ENCODE assay signal across 15 cellular contexts in the genomic region with DNA sequence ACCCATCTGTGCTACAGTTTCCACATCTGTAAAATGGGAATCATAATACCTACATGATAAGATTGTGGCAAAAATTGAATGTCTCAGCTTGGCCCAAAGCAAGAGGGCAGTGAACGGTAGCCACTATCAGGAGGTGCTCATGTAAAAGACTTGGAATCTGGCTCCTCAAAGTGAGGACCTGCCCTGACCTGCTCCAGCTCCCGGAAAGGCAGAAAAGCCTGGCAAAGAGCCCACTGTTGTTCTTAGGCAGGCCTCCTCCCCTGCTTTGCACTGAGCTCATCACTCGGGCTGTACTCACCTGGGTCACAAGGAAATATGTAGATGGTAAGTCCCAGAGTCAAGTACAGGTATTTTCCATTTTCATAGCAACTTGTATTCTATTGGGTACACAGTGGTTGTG.
DNase-seq lines count a peak whose midpoint lies in the region; ATAC-seq and TF ChIP-seq lines count a peak whose summit lies in the region.
"Had no signal": no experiment of that assay in that cellular context is flagged by ENCODE, and none has a peak within 500 bp of the region (broad histone marks: within the 10 kb centered on the region; RNA-seq: fewer than 3 reads in every experiment).

No MANE protein-coding gene starts in this region.

- CTCF ChIA-PET in MCF 10A (lab: Yijun Ruan, JAX): interaction anchor here (0.7 to 2.2 kb wide), 16 partner anchors 12 to 397 kb away, joined by 3 to 9 read pairs (median 4); no protein-coding TSS in a partner anchor

- no peak for ATAC-seq in stimulated activated naive CD8-positive, alpha-beta T cell treated with anti-CD3 and anti-CD28 coated beads, Interleukin-15, Interleukin-2, amounts not matched to agents 100 U/mL and 50 U/mL, for 24 hours
- no peak for ATAC-seq in GM19328 (IDR thresholded peaks at IDR 0.05; ENCODE audit: unreplicated experiment)

- no peaks in the 10 kb centered on the region for H3K9me3 Mint-ChIP-seq in stimulated activated naive CD8-positive, alpha-beta T cell treated with anti-CD3 and anti-CD28 coated beads, Interleukin-15, Interleukin-2, amounts not matched to agents 100 ng/mL and 50 ng/mL, for 24 hours
- H3K9me3 Mint-ChIP-seq in MCF 10A (ENCODE audit: unreplicated experiment): no peaks in the 10 kb centered on the region
- no peaks in the 10 kb centered on the region for H3K9me3 Mint-ChIP-seq in mesothelial cell of epicardium
- no peaks in the 10 kb centered on the region for H3K9me3 Mint-ChIP-seq in activated T-helper 2 cell treated with anti-CD3 and anti-CD28 coated beads, Interferon-gamma antibody, Interleukin-2, Interleukin-4, amounts not matched to agents 10 μg/mL and 5 μg/mL and 100 μg/mL, durations not matched to agents 14 hours and 24 hours and 36 hours
- H3K9me3 Mint-ChIP-seq: neural crest cell had no signal

- H3K9me3 ChIP-seq in WERI-Rb-1 (ENCODE audit: severe bottlenecking): no peaks in the 10 kb centered on the region

- intact Hi-C loops in MCF 10A (cut with micrococcal nuclease): no loop called here
- intact Hi-C loops in activated T-helper 2 cell treated with anti-CD3 and anti-CD28 coated beads, Interferon-gamma antibody, Interleukin-2, Interleukin-4, amounts not matched to agents 10 μg/mL and 5 μg/mL and 100 μg/mL, durations not matched to agents 14 hours and 24 hours and 36 hours (cut with micrococcal nuclease): no loop called here

- DNase-seq in stimulated activated naive CD8-positive, alpha-beta T cell treated with anti-CD3 and anti-CD28 coated beads, Interleukin-15, Interleukin-2, amounts not matched to agents 100 U/mL and 50 U/mL, for 24 hours: no peak
- DNase-seq in MCF 10A (ENCODE audit: unreplicated experiment) (peak; percentile 96), mesothelial cell of epicardium (ENCODE audit: low spot score in 2 of 2, unreplicated experiment in 2 of 2) (no peak), WERI-Rb-1 (no peak)
- no peak for DNase-seq in activated T-helper 2 cell treated with anti-CD3 and anti-CD28 coated beads, Interferon-gamma antibody, Interleukin-2, Interleukin-4, amounts not matched to agents 10 μg/mL and 5 μg/mL and 100 μg/mL, durations not matched to agents 14 hours and 24 hours and 36 hours (ENCODE audit: low spot score)
- no peak for DNase-seq in NK-92 treated with Interleukin-12 subunit alpha and Interleukin-12 subunit beta, amount 100 ng/mL, for 24 hours (lab: John Stamatoyannopoulos, UW)
- DNase-seq: dermis blood vessel endothelial cell, foreskin fibroblast, kidney glomerular epithelial cell, NCI-H2107, SHP77 had no signal

- H3K27ac Mint-ChIP-seq in stimulated activated naive CD8-positive, alpha-beta T cell treated with anti-CD3 and anti-CD28 coated beads, Interleukin-15, Interleukin-2, amounts not matched to agents 100 ng/mL and 50 ng/mL, for 24 hours: peak overlapping the region; percentile 16
- H3K27ac Mint-ChIP-seq in MCF 10A (ENCODE audit: low read depth, unreplicated experiment) (peak overlapping the region; percentile 83), mesothelial cell of epicardium (peak overlapping the region; percentile 68)
- H3K27ac Mint-ChIP-seq in activated T-helper 2 cell treated with anti-CD3 and anti-CD28 coated beads, Interferon-gamma antibody, Interleukin-2, Interleukin-4, amounts not matched to agents 10 μg/mL and 5 μg/mL and 100 μg/mL, durations not matched to agents 14 hours and 24 hours and 36 hours: no peak overlapping the region

- no TSS peak for BruUV-seq in MCF 10A (replicated peaks; lab: Mats Ljungman, UMichigan)

- no peak overlapping the region for H3K4me3 Mint-ChIP-seq in stimulated activated naive CD8-positive, alpha-beta T cell treated with anti-CD3 and anti-CD28 coated beads, Interleukin-15, Interleukin-2, amounts not matched to agents 100 ng/mL and 50 ng/mL, for 24 hours
- peak overlapping the region; percentile 24 for H3K4me3 Mint-ChIP-seq in MCF 10A (ENCODE audit: unreplicated experiment)
- no peak overlapping the region for H3K4me3 Mint-ChIP-seq in mesothelial cell of epicardium
- H3K4me3 Mint-ChIP-seq in activated T-helper 2 cell treated with anti-CD3 and anti-CD28 coated beads, Interferon-gamma antibody, Interleukin-2, Interleukin-4, amounts not matched to agents 10 μg/mL and 5 μg/mL and 100 μg/mL, durations not matched to agents 14 hours and 24 hours and 36 hours (ENCODE audit: low read depth): no peak overlapping the region
- H3K4me3 Mint-ChIP-seq: neural crest cell had no signal

- H3K4me3 ChIP-seq in WERI-Rb-1 (ENCODE audit: low read depth, low read length): no peak overlapping the region

- no peaks in the 10 kb centered on the region for H3K27me3 ChIP-seq in WERI-Rb-1 (ENCODE audit: insufficient read depth, low read depth, severe bottlenecking)

- TF ChIP-seq CTCF in MCF 10A (IDR thresholded peaks at IDR 0.05; ENCODE audit: unreplicated experiment): no peak
- TF ChIP-seq CTCF in mesothelial cell of epicardium (IDR thresholded peaks at IDR 0.05; ENCODE audit: unreplicated experiment): no peak
- no peak for TF ChIP-seq CTCF in WERI-Rb-1 (IDR thresholded peaks at IDR 0.05; ENCODE audit: low read depth, low read length)

- no peaks in the 10 kb centered on the region for H3K27me3 Mint-ChIP-seq in stimulated activated naive CD8-positive, alpha-beta T cell treated with anti-CD3 and anti-CD28 coated beads, Interleukin-15, Interleukin-2, amounts not matched to agents 100 ng/mL and 50 ng/mL, for 24 hours
- H3K27me3 Mint-ChIP-seq in MCF 10A (ENCODE audit: insufficient read depth, unreplicated experiment) (no peaks in the 10 kb centered on the region), mesothelial cell of epicardium (ENCODE audit: low read depth) (no peaks in the 10 kb centered on the region)
- no peaks in the 10 kb centered on the region for H3K27me3 Mint-ChIP-seq in activated T-helper 2 cell treated with anti-CD3 and anti-CD28 coated beads, Interferon-gamma antibody, Interleukin-2, Interleukin-4, amounts not matched to agents 10 μg/mL and 5 μg/mL and 100 μg/mL, durations not matched to agents 14 hours and 24 hours and 36 hours (ENCODE audit: low read depth)

- POLR2A ChIA-PET in MCF 10A (lab: Yijun Ruan, JAX): interaction anchor here (0.5 to 4.3 kb wide), 24 partner anchors 12 to 827 kb away, joined by 3 to 32 read pairs (median 4); a partner anchor contains a TSS

- no peaks in the 10 kb centered on the region for H3K36me3 ChIP-seq in WERI-Rb-1

- no peaks in the 10 kb centered on the region for H3K36me3 Mint-ChIP-seq in stimulated activated naive CD8-positive, alpha-beta T cell treated with anti-CD3 and anti-CD28 coated beads, Interleukin-15, Interleukin-2, amounts not matched to agents 100 ng/mL and 50 ng/mL, for 24 hours (ENCODE audit: low read depth)
- H3K36me3 Mint-ChIP-seq in MCF 10A (ENCODE audit: insufficient read depth, unreplicated experiment) (no peaks in the 10 kb centered on the region), mesothelial cell of epicardium (no peaks in the 10 kb centered on the region)
- no peaks in the 10 kb centered on the region for H3K36me3 Mint-ChIP-seq in activated T-helper 2 cell treated with anti-CD3 and anti-CD28 coated beads, Interferon-gamma antibody, Interleukin-2, Interleukin-4, amounts not matched to agents 10 μg/mL and 5 μg/mL and 100 μg/mL, durations not matched to agents 14 hours and 24 hours and 36 hours (ENCODE audit: low read depth)

- H3K4me1 Mint-ChIP-seq in stimulated activated naive CD8-positive, alpha-beta T cell treated with anti-CD3 and anti-CD28 coated beads, Interleukin-15, Interleukin-2, amounts not matched to agents 100 ng/mL and 50 ng/mL, for 24 hours (ENCODE audit: low read depth): peaks cover 19% of the 10 kb centered on the region
- H3K4me1 Mint-ChIP-seq in MCF 10A (ENCODE audit: insufficient read depth, unreplicated experiment): peaks cover 31% of the 10 kb centered on the region
- peaks cover 24% of the 10 kb centered on the region for H3K4me1 Mint-ChIP-seq in mesothelial cell of epicardium
- peaks cover 14% of the 10 kb centered on the region for H3K4me1 Mint-ChIP-seq in activated T-helper 2 cell treated with anti-CD3 and anti-CD28 coated beads, Interferon-gamma antibody, Interleukin-2, Interleukin-4, amounts not matched to agents 10 μg/mL and 5 μg/mL and 100 μg/mL, durations not matched to agents 14 hours and 24 hours and 36 hours (ENCODE audit: low read depth)

- H3K27ac ChIP-seq in WERI-Rb-1: no peak overlapping the region
- H3K27ac ChIP-seq: KMS-11 had no signal
